21 cellular contexts compared by ENCODE assay signal in genomic region chr17:5481451-5481850, GRCh38.
"Had no signal": no experiment of that assay in that cellular context is flagged by ENCODE, and none has a peak within 500 bp of the region (broad histone marks: within the 10 kb centered on the region; RNA-seq: fewer than 3 reads in every experiment).

No MANE protein-coding gene starts in this region.

- H3K4me1 ChIP-seq: parathyroid adenoma had no signal

- H3K27ac ChIP-seq: heart left ventricle, left ventricle myocardium inferior, parathyroid adenoma, right atrium auricular region, right lobe of liver, tibial nerve, upper lobe of right lung had no signal

- H3K27me3 Mint-ChIP-seq: naive thymus-derived CD8-positive, alpha-beta T cell; stimulated activated memory B cell treated with anti-CD40 and anti-IgM and Interleukin-4, amounts not matched to agents 10 μg/mL and 1 μg/mL and 100 μg/mL, for 72 hours; stimulated activated naive CD8-positive, alpha-beta T cell treated with anti-CD3 and anti-CD28 coated beads, Interleukin-15, amount 100 ng/mL, for 72 hours had no signal

- H3K9me3 ChIP-seq: left ventricle myocardium inferior, right atrium auricular region, right lobe of liver, tibial nerve, upper lobe of right lung had no signal

- H3K4me3 ChIP-seq: heart left ventricle, left ventricle myocardium inferior, lung, right atrium auricular region, right lobe of liver, tibial nerve, upper lobe of right lung had no signal

- H3K4me3 Mint-ChIP-seq: immature natural killer cell; naive thymus-derived CD8-positive, alpha-beta T cell; stimulated activated memory B cell treated with anti-CD40 and anti-IgM and Interleukin-4, amounts not matched to agents 10 μg/mL and 1 μg/mL and 100 μg/mL, for 72 hours; stimulated activated naive CD8-positive, alpha-beta T cell treated with anti-CD3 and anti-CD28 coated beads, Interleukin-15, amount 100 ng/mL, for 72 hours had no signal

- H3K27me3 ChIP-seq: heart left ventricle, right atrium auricular region, right lobe of liver, tibial nerve, upper lobe of right lung had no signal

- H3K27ac Mint-ChIP-seq: nephron; stimulated activated memory B cell treated with anti-CD40 and anti-IgM and Interleukin-4, amounts not matched to agents 10 μg/mL and 1 μg/mL and 100 μg/mL, for 72 hours; stimulated activated naive CD8-positive, alpha-beta T cell treated with anti-CD3 and anti-CD28 coated beads, Interleukin-15, amount 100 ng/mL, for 72 hours had no signal

- DNase-seq: heart left ventricle; hypothalamus; immature natural killer cell; islet precursor cell; left ventricle myocardium inferior; mesendoderm; naive thymus-derived CD8-positive, alpha-beta T cell; nucleus accumbens; right lobe of liver; stimulated activated CD4-positive, alpha-beta T cell treated with anti-CD3 and anti-CD28 coated beads, Interleukin-4, amount 100 ng/mL, for 24 hours; stimulated activated naive CD4-positive, alpha-beta T cell treated with Interleukin-2 at 50 U/mL for 16 hours; stimulated activated naive CD8-positive, alpha-beta T cell treated with anti-CD3 and anti-CD28 coated beads, Interleukin-15, amount 100 ng/mL, for 72 hours; substantia nigra; upper lobe of right lung had no signal

- ATAC-seq: heart left ventricle; naive thymus-derived CD8-positive, alpha-beta T cell; right lobe of liver; stimulated activated memory B cell treated with anti-CD40 and anti-IgM and Interleukin-4, amounts not matched to agents 10 μg/mL and 1 μg/mL and 100 μg/mL, for 72 hours; stimulated activated naive CD8-positive, alpha-beta T cell treated with anti-CD3 and anti-CD28 coated beads, Interleukin-15, amount 100 ng/mL, for 72 hours; upper lobe of right lung had no signal

- H2AFZ ChIP-seq: parathyroid adenoma had no signal

- H3K9me3 Mint-ChIP-seq: immature natural killer cell; naive thymus-derived CD8-positive, alpha-beta T cell; neural crest cell; stimulated activated memory B cell treated with anti-CD40 and anti-IgM and Interleukin-4, amounts not matched to agents 10 μg/mL and 1 μg/mL and 100 μg/mL, for 72 hours; stimulated activated naive CD8-positive, alpha-beta T cell treated with anti-CD3 and anti-CD28 coated beads, Interleukin-15, amount 100 ng/mL, for 72 hours had no signal

- H3K9ac ChIP-seq: parathyroid adenoma had no signal
